Comparison of ENCODE assay signal across 20 cellular contexts in the genomic region with DNA sequence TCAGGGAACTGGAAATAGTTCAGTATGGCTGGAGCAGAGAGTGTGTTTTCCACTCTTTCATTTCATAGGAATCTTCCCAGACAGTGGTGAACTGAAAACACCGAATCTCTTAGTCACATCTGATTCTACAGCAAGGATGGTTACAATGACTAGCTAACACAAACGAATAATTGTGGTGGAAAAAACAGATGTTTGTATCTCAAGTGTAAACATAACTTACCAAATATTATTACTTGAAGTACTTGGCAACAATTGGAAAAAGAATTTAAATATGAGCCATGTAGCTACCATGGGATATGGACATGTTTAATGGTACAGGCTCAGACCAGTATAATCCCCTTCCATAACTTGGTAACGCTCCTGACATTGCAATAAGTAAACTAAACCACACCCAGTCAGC. TPM values are rescaled to one million over a fixed set of nuclear protein-coding genes. Genes with fewer than 3 reads are reported as not detected.
DNase-seq lines count a peak whose midpoint lies in the region; ATAC-seq and TF ChIP-seq lines count a peak whose summit lies in the region.
"Had no signal": no experiment of that assay in that cellular context is flagged by ENCODE, and none has a peak within 500 bp of the region (broad histone marks: within the 10 kb centered on the region; RNA-seq: fewer than 3 reads in every experiment).

No MANE protein-coding gene starts in this region.

- no peaks in the 10 kb centered on the region for H3K9me3 Mint-ChIP-seq in glutamatergic neuron (ENCODE audit: unreplicated experiment)
- H3K9me3 Mint-ChIP-seq: activated CD4-positive, alpha-beta memory T cell treated with anti-CD3 and anti-CD28 coated beads for 36 hours; activated naive CD4-positive, alpha-beta T cell treated with anti-CD3 and anti-CD28 coated beads for 36 hours; CD8-positive, alpha-beta T cell; dendritic cell treated with granulocyte-macrophage colony-stimulating factor and Interleukin-4, amounts not matched to agents 40 ng/mL and 50 ng/mL, for 4 days; WTC11 had no signal

- no peak overlapping the region for H3K27ac ChIP-seq in AG04450 (ENCODE audit: low read depth, low read length)
- H3K27ac ChIP-seq: SJCRH30, testis had no signal

- no peak overlapping the region for H3K4me3 Mint-ChIP-seq in glutamatergic neuron (ENCODE audit: unreplicated experiment)
- H3K4me3 Mint-ChIP-seq: activated CD4-positive, alpha-beta memory T cell treated with anti-CD3 and anti-CD28 coated beads for 36 hours; activated naive CD4-positive, alpha-beta T cell treated with anti-CD3 and anti-CD28 coated beads for 36 hours; CD8-positive, alpha-beta T cell; dendritic cell treated with granulocyte-macrophage colony-stimulating factor and Interleukin-4, amounts not matched to agents 40 ng/mL and 50 ng/mL, for 4 days; WTC11 had no signal

- POLR2A ChIA-PET in AG04450 (lab: Yijun Ruan, JAX) = interaction anchor here (0.6 kb wide), 1 partner anchor 295 kb away, joined by 3 read pairs; no protein-coding TSS in a partner anchor

- H3K27ac Mint-ChIP-seq in glutamatergic neuron (ENCODE audit: unreplicated experiment) = no peak overlapping the region
- H3K27ac Mint-ChIP-seq: activated CD4-positive, alpha-beta memory T cell treated with anti-CD3 and anti-CD28 coated beads for 36 hours; activated naive CD4-positive, alpha-beta T cell treated with anti-CD3 and anti-CD28 coated beads for 36 hours; CD8-positive, alpha-beta T cell; dendritic cell treated with granulocyte-macrophage colony-stimulating factor and Interleukin-4, amounts not matched to agents 40 ng/mL and 50 ng/mL, for 4 days; WTC11 had no signal

- TF ChIP-seq CTCF in AG04450 (IDR thresholded peaks at IDR 0.05; ENCODE audit: low read depth, low read length) (no peak), astrocyte of the spinal cord (IDR thresholded peaks at IDR 0.05; ENCODE audit: low read depth, low read length) (no peak), fibroblast of villous mesenchyme (IDR thresholded peaks at IDR 0.05; ENCODE audit: insufficient read depth, low read depth, low read length) (no peak), glutamatergic neuron (IDR thresholded peaks at IDR 0.05; ENCODE audit: partially characterized antibody, unreplicated experiment) (no peak)

- H3K36me3 Mint-ChIP-seq in glutamatergic neuron (ENCODE audit: unreplicated experiment) = no peaks in the 10 kb centered on the region
- H3K36me3 Mint-ChIP-seq: activated CD4-positive, alpha-beta memory T cell treated with anti-CD3 and anti-CD28 coated beads for 36 hours; CD8-positive, alpha-beta T cell; WTC11 had no signal

- H3K9me3 ChIP-seq in AG04450 (ENCODE audit: control insufficient read depth, insufficient read depth, low read length) = no peaks in the 10 kb centered on the region
- H3K9me3 ChIP-seq: MG63, SJCRH30, testis had no signal

- ATAC-seq in HG03280 (IDR thresholded peaks at IDR 0.05; ENCODE audit: unreplicated experiment) (no peak), GM19467 (IDR thresholded peaks at IDR 0.05; ENCODE audit: unreplicated experiment) (no peak)
- ATAC-seq: CD8-positive, alpha-beta T cell; WTC11 had no signal

- no peaks in the 10 kb centered on the region for H3K27me3 ChIP-seq in AG04450 (ENCODE audit: control insufficient read depth, insufficient read depth, low read length)
- H3K27me3 ChIP-seq: MG63, SJCRH30, testis had no signal

- no peaks in the 10 kb centered on the region for H3K4me1 Mint-ChIP-seq in glutamatergic neuron (ENCODE audit: low read depth, unreplicated experiment)

- no peaks in the 10 kb centered on the region for H3K27me3 Mint-ChIP-seq in glutamatergic neuron (ENCODE audit: unreplicated experiment)

- in situ Hi-C loops in astrocyte of the spinal cord (cut with HindIII; ENCODE audit: low sequenced_read_pairs) = no loop called here

- H3K4me3 ChIP-seq in AG04450 (ENCODE audit: low read depth, low read length) (no peak overlapping the region), astrocyte of the spinal cord (ENCODE audit: low read depth, low read length) (no peak overlapping the region), fibroblast of villous mesenchyme (ENCODE audit: low read depth, low read length) (no peak overlapping the region)
- H3K4me3 ChIP-seq: MG63, SJCRH30, testis had no signal

- CTCF ChIA-PET in AG04450 (lab: Charles Lee) = interaction anchor here (1.8 kb wide), 1 partner anchor 9 kb away, joined by 6 read pairs; no protein-coding TSS in a partner anchor

- DNase-seq in AG04450 (ENCODE audit: low read depth, low spot score) (peak; percentile 76), HCEC 1CT (peak; percentile 92), astrocyte of the spinal cord (ENCODE audit: low read depth, low spot score) (peak; percentile 73), fibroblast of villous mesenchyme (ENCODE audit: low read depth) (peak; percentile 84), nucleus accumbens (lab: John Stamatoyannopoulos, UW) (no peak), glutamatergic neuron (no peak)
- DNase-seq: activated CD4-positive, alpha-beta memory T cell treated with anti-CD3 and anti-CD28 coated beads for 36 hours; activated naive CD4-positive, alpha-beta T cell treated with anti-CD3 and anti-CD28 coated beads for 36 hours; CD8-positive, alpha-beta T cell; DMS79 treated with DMSO at 0.1 percent for 48 hours; MG63; NCI-H82; occipital lobe; retina; SJCRH30; testis had no signal

RNA-seq across cellular contexts. Expression of gene BPGM, which starts 21.1 kb away (rescaled TPM):
- polyA plus RNA-seq in AG04450 (2011; rRNA removed) = 31.2 and 43.1 TPM in 2 replicates
- polyA minus RNA-seq in AG04450 (2011; rRNA and poly(A)+ RNA removed) = 12.7 and 17.1 TPM in 2 replicates
- 35.8 and 59.2 TPM in 2 replicates for total RNA-seq in fibroblast of villous mesenchyme
- total RNA-seq in glutamatergic neuron (ENCODE audit: unreplicated experiment) = 24.2 TPM

Comparison
In these comparisons a context has a peak if more than half of its experiments do, and no peak if none do; other contexts are left out.
1. DNase-seq: peak in AG04450 (single experiment), HCEC 1CT (single experiment), astrocyte of the spinal cord (single experiment) and fibroblast of villous mesenchyme (single experiment); none in nucleus accumbens (0 of 56) and glutamatergic neuron (single experiment).